ENCODE assay signal across 15 cellular contexts in genomic region chr13:77833331-77833863, GRCh38.
A peak's percentile ranks its signal among the peaks of the same experiment; 100 is the strongest.
DNase-seq lines count a peak whose midpoint lies in the region; ATAC-seq, FAIRE-seq and TF ChIP-seq lines count a peak whose summit lies in the region.
"Had no signal": no experiment of that assay in that cellular context is flagged by ENCODE, and none has a peak within 500 bp of the region (broad histone marks: within the 10 kb centered on the region; RNA-seq: fewer than 3 reads in every experiment).

No MANE protein-coding gene starts in this region.

- H3K27me3 ChIP-seq in neural progenitor cell = no peaks in the 10 kb centered on the region
- H3K27me3 ChIP-seq: esophagus squamous epithelium had no signal

- peaks cover 49% of the 10 kb centered on the region for H3K4me1 Mint-ChIP-seq in neural progenitor cell
- no peaks in the 10 kb centered on the region for H3K4me1 Mint-ChIP-seq in stimulated activated naive B cell treated with anti-CD40 and anti-IgM and Interleukin-4, amounts not matched to agents 10 μg/mL and 1 μg/mL and 100 μg/mL, for 72 hours
- H3K4me1 Mint-ChIP-seq: B cell had no signal

- no peaks in the 10 kb centered on the region for H4K20me1 ChIP-seq in neural progenitor cell (ENCODE audit: low read depth)

- peak overlapping the region; percentile 57 for H2AFZ ChIP-seq in neural progenitor cell (replicated peaks)

- peaks cover 30% of the 10 kb centered on the region for H3K4me1 ChIP-seq in neural progenitor cell
- H3K4me1 ChIP-seq: esophagus squamous epithelium had no signal

- H3K9me3 Mint-ChIP-seq in neural progenitor cell = peaks cover 21% of the 10 kb centered on the region
- H3K9me3 Mint-ChIP-seq in stimulated activated naive B cell treated with anti-CD40 and anti-IgM and Interleukin-4, amounts not matched to agents 10 μg/mL and 1 μg/mL and 100 μg/mL, for 72 hours = no peaks in the 10 kb centered on the region

- H3K9ac ChIP-seq in SK-N-MC (ENCODE audit: insufficient read length) (no peak overlapping the region), neural progenitor cell (no peak overlapping the region)

- DNase-seq in AG08396 (ENCODE audit: low spot score) (peak; percentile 30), SK-N-MC (ENCODE audit: low read depth, low spot score) (no peak), fibroblast of villous mesenchyme (ENCODE audit: low read depth) (peak; percentile 95), neural progenitor cell (ENCODE audit: low spot score) (peak; percentile 10), GM12891 (ENCODE audit: insufficient read length, low spot score) (no peak), germinal center (ENCODE audit: low spot score) (no peak)
- no peak for DNase-seq in central memory CD4-positive, alpha-beta T cell
- no peak for DNase-seq in stimulated activated naive B cell treated with anti-CD40 and anti-IgM and Interleukin-4, amounts not matched to agents 10 μg/mL and 1 μg/mL and 100 μg/mL, for 72 hours
- DNase-seq: esophagus squamous epithelium; NCI-H2107; stimulated activated CD4-positive, alpha-beta T cell treated with anti-CD3 and anti-CD28 coated beads, Interleukin-12 subunit alpha, Interleukin-12 subunit beta, amount 100 ng/mL, for 4 hours had no signal

- no peaks in the 10 kb centered on the region for H3K9me3 ChIP-seq in SK-N-MC (ENCODE audit: low read depth, low read length)
- H3K9me3 ChIP-seq in neural progenitor cell (ENCODE audit: low read depth) = no peaks in the 10 kb centered on the region
- H3K9me3 ChIP-seq: esophagus squamous epithelium had no signal

- H3K27ac ChIP-seq in SK-N-MC = peak overlapping the region; percentile 77
- peak overlapping the region; percentile 24 for H3K27ac ChIP-seq in neural progenitor cell

- H3K27ac Mint-ChIP-seq in neural progenitor cell = peak overlapping the region; percentile 98
- H3K27ac Mint-ChIP-seq in stimulated activated naive B cell treated with anti-CD40 and anti-IgM and Interleukin-4, amounts not matched to agents 10 μg/mL and 1 μg/mL and 100 μg/mL, for 72 hours = no peak overlapping the region
- H3K27ac Mint-ChIP-seq: B cell had no signal

- no peaks in the 10 kb centered on the region for H3K79me2 ChIP-seq in neural progenitor cell (ENCODE audit: low read depth)

- ATAC-seq in stimulated activated naive B cell treated with anti-CD40 and anti-IgM and Interleukin-4, amounts not matched to agents 10 μg/mL and 1 μg/mL and 100 μg/mL, for 72 hours (replicated peaks) = no peak

- H3K36me3 ChIP-seq in SK-N-MC (ENCODE audit: insufficient read depth, low read length) (no peaks in the 10 kb centered on the region), neural progenitor cell (no peaks in the 10 kb centered on the region)
- H3K36me3 ChIP-seq: esophagus squamous epithelium had no signal

- no peak overlapping the region for H3K4me3 Mint-ChIP-seq in neural progenitor cell
- H3K4me3 Mint-ChIP-seq in stimulated activated naive B cell treated with anti-CD40 and anti-IgM and Interleukin-4, amounts not matched to agents 10 μg/mL and 1 μg/mL and 100 μg/mL, for 72 hours = no peak overlapping the region
- H3K4me3 Mint-ChIP-seq: B cell had no signal

- H3K4me3 ChIP-seq in SK-N-MC = 0 out of 2 replicates have a peak overlapping the region, but pooled peaks have one; percentile 5
- no peak overlapping the region for H3K4me3 ChIP-seq in fibroblast of villous mesenchyme (ENCODE audit: low read depth, low read length)
- no peak overlapping the region for H3K4me3 ChIP-seq in neural progenitor cell
- H3K4me3 ChIP-seq: esophagus squamous epithelium, lung had no signal

- TF ChIP-seq CTCF in fibroblast of villous mesenchyme (IDR thresholded peaks at IDR 0.05; ENCODE audit: insufficient read depth, low read depth, low read length) (no peak), neural progenitor cell (IDR thresholded peaks at IDR 0.05) (no peak)

- no peaks in the 10 kb centered on the region for H3K27me3 Mint-ChIP-seq in neural progenitor cell (ENCODE audit: insufficient read depth, low read depth)
- H3K27me3 Mint-ChIP-seq in stimulated activated naive B cell treated with anti-CD40 and anti-IgM and Interleukin-4, amounts not matched to agents 10 μg/mL and 1 μg/mL and 100 μg/mL, for 72 hours = no peaks in the 10 kb centered on the region
- H3K27me3 Mint-ChIP-seq: B cell had no signal

- no peak for FAIRE-seq in GM12891 (lab: Jason Lieb, UNC)
- FAIRE-seq: G401.6, TTC549 had no signal

- no peak for TF ChIP-seq POLR2A in GM12891 (IDR thresholded peaks at IDR 0.05; ENCODE audit: low read depth, low read length)

- peaks cover 10% of the 10 kb centered on the region for H3K36me3 Mint-ChIP-seq in neural progenitor cell
- no peaks in the 10 kb centered on the region for H3K36me3 Mint-ChIP-seq in stimulated activated naive B cell treated with anti-CD40 and anti-IgM and Interleukin-4, amounts not matched to agents 10 μg/mL and 1 μg/mL and 100 μg/mL, for 72 hours

- H3K4me2 ChIP-seq in neural progenitor cell = peak overlapping the region; percentile 28

- H3F3A ChIP-seq in neural progenitor cell (ENCODE audit: low read depth) = peaks cover 11% of the 10 kb centered on the region

TF ChIP-seq in GM12891, 5 proteins besides CTCF, POLR2A, EP300 and RAD21:
- TF ChIP-seq SPI1 (IDR thresholded peaks at IDR 0.05; ENCODE audit: low read depth, low read length) (no peak), TAF1 (IDR thresholded peaks at IDR 0.05; ENCODE audit: low read depth, low read length) (no peak), POU2F2 (IDR thresholded peaks at IDR 0.05; ENCODE audit: low read depth, low read length) (no peak), PAX5 (IDR thresholded peaks at IDR 0.05; ENCODE audit: insufficient read depth, low read length, severe bottlenecking) (no peak), POLR2AphosphoS5 (IDR thresholded peaks at IDR 0.05; ENCODE audit: low read depth, low read length) (no peak)

Comparison
In these comparisons a context has a peak if more than half of its experiments do, and no peak if none do; other contexts are left out.
1. DNase-seq: peak in AG08396 (single experiment), fibroblast of villous mesenchyme (single experiment) and neural progenitor cell (single experiment); none in SK-N-MC (single experiment), GM12891 (single experiment), germinal center (single experiment), central memory CD4-positive, alpha-beta T cell (single experiment) and stimulated activated naive B cell treated with anti-CD40 and anti-IgM and Interleukin-4, amounts not matched to agents 10 μg/mL and 1 μg/mL and 100 μg/mL, for 72 hours (single experiment).